Comparison of ENCODE assay signal across 23 cellular contexts in the genomic region with DNA sequence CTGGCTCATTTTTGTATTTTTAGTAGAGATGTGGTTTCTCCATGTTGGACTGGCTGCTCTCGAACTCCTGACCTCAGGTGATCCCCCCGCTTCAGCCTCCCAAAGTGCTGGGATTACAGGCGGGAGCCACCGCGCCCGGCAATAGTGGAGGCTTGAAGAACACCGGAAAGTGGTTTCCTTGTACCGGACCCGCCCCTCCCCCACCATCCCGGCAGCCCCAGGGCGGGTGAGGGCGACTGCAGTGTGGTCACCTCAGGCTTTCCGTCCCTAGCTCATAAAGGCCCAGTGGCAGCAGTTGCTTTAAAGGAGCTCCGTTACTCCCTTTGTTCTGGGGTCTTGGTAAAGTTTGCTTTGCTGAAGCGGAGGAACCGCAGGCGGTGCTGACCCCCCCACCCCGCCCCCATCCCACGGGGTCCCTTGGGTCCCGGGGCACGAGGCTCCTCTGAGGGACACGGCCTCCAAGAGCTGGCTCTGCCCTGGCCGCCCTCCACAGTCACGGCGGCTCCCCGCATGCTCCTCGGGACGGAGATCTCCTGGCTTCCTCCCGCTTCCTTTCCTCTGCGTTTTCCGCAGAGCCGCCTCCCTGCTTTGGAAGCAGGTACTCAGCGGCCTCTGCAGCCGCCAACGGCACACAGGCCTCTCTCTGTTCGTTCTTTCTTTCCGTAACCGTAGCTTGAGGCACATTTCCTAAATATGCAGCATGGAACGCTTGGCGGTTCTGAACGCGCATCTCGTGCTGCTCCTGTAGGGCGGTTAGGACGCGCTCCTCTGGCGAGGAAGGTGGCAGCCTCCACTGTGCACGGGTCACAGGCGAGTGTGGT.
DNase-seq lines count a peak whose midpoint lies in the region; ATAC-seq, FAIRE-seq and TF ChIP-seq lines count a peak whose summit lies in the region.
"Had no signal": no experiment of that assay in that cellular context is flagged by ENCODE, and none has a peak within 500 bp of the region (broad histone marks: within the 10 kb centered on the region; RNA-seq: fewer than 3 reads in every experiment).

No MANE protein-coding gene starts in this region.

- H3K4me1 ChIP-seq in H1 (replicated peaks in 1 of 4; ENCODE audit: control insufficient read depth in 3 of 4, insufficient read depth in 4 of 4, low read length in 3 of 4) (peaks cover 5 to 16% (median 8%) of the 10 kb centered on the region in 4 experiments), testis (no peaks in the 10 kb centered on the region)
- H3K4me1 ChIP-seq: BE2C, HAP-1 had no signal

- H2BK15ac ChIP-seq in H1 (ENCODE audit: low read length) = peak overlapping the region; percentile 74; the same call in 1 of the 2 replicates

- no peak overlapping the region for H3K14ac ChIP-seq in H1 (ENCODE audit: insufficient read length)

- H3K9me3 ChIP-seq in T-helper 17 cell (ENCODE audit: control insufficient read depth, low read length, poor library complexity, severe bottlenecking) (no peaks in the 10 kb centered on the region), H1 (ENCODE audit: insufficient read depth in 2 of 2, low read depth in 1 of 2, low read length in 1 of 2) (no peaks in the 10 kb centered on the region; a peak in 1 of 4 replicates), testis (no peaks in the 10 kb centered on the region)
- H3K9me3 ChIP-seq: BE2C, HAP-1 had no signal

- peaks cover 0 to 14% of the 10 kb centered on the region in 2 experiments; a peak in 1 of 4 replicates for H3K79me2 ChIP-seq in H1 (ENCODE audit: control insufficient read depth in 1 of 2, insufficient read depth in 2 of 2, low read length in 2 of 2)

- no peak for ATAC-seq in stimulated activated naive CD8-positive, alpha-beta T cell treated with anti-CD3 and anti-CD28 coated beads, Interleukin-15, Interleukin-2, amounts not matched to agents 100 U/mL and 50 U/mL, for 24 hours
- ATAC-seq in T-helper 17 cell = no peak
- no peak for ATAC-seq in HG02623 (IDR thresholded peaks at IDR 0.05; ENCODE audit: unreplicated experiment)

- no peak overlapping the region for H3K56ac ChIP-seq in H1 (replicated peaks; ENCODE audit: insufficient read length, low read depth, low read length)

- H3K23me2 ChIP-seq in H1 (ENCODE audit: low read depth, low read length) = no peaks in the 10 kb centered on the region

- peaks cover 11% of the 10 kb centered on the region for H3K4me1 Mint-ChIP-seq in stimulated activated naive CD8-positive, alpha-beta T cell treated with anti-CD3 and anti-CD28 coated beads, Interleukin-15, Interleukin-2, amounts not matched to agents 100 ng/mL and 50 ng/mL, for 24 hours (ENCODE audit: low read depth)
- peaks cover 16% of the 10 kb centered on the region for H3K4me1 Mint-ChIP-seq in T-helper 17 cell

- in situ Hi-C loops in KBM-7 (cut with MboI; ENCODE audit: low pct_unique_long_range_greater_than_20kb, low sequenced_read_pairs) = no loop called here

- H3K9ac ChIP-seq in H1 (replicated peaks in 1 of 4; ENCODE audit: extremely low read depth in 1 of 4, low read depth in 3 of 4, low read length in 3 of 4) = no peak overlapping the region

- TF ChIP-seq RAD21 in H1 (IDR thresholded peaks at IDR 0.05 in 1 of 2, conservative IDR thresholded peaks at IDR 0.05 in 1 of 2; ENCODE audit: low read depth in 2 of 2, low read length in 2 of 2) = no peak

- H3K36me3 ChIP-seq in H1 (ENCODE audit: control insufficient read depth in 2 of 4, insufficient read depth in 4 of 4, low read length in 3 of 4) = peaks cover 8 to 53% (median 34%) of the 10 kb centered on the region in 4 experiments; a peak in 7 of 8 replicates
- H3K36me3 ChIP-seq in testis (ENCODE audit: low read depth, missing control alignments) = no peaks in the 10 kb centered on the region
- H3K36me3 ChIP-seq: HAP-1 had no signal

- POLR2A ChIA-PET in H1 (lab: Charles Lee; ENCODE audit: partially characterized antibody) = interaction anchor here (1.0 kb wide), 1 partner anchor 9 kb away, joined by 3 read pairs; no protein-coding TSS in a partner anchor

- TF ChIP-seq CTCF in H1 (IDR thresholded peaks at IDR 0.05; ENCODE audit: control extremely low read depth in 1 of 3, insufficient read depth in 1 of 3, low read depth in 1 of 3, low read length in 3 of 3) (no peak), testis (IDR thresholded peaks at IDR 0.05) (no peak)

- H2BK120ac ChIP-seq in H1 (replicated peaks; ENCODE audit: low read depth, low read length) = no peak overlapping the region

- peak overlapping the region; percentile 75; the same call in 1 of the 2 replicates for H2BK5ac ChIP-seq in H1 (ENCODE audit: low read depth, low read length)

- no peak overlapping the region for H3K23ac ChIP-seq in H1 (ENCODE audit: insufficient read length)

- no peak for FAIRE-seq in H1 (lab: Jason Lieb, UNC)
- FAIRE-seq: GM18507, GM19239 had no signal

- no peak for DNase-seq in stimulated activated naive CD8-positive, alpha-beta T cell treated with anti-CD3 and anti-CD28 coated beads, Interleukin-15, Interleukin-2, amounts not matched to agents 100 U/mL and 50 U/mL, for 24 hours
- DNase-seq in T-helper 17 cell (no peak), H1 (ENCODE audit: low read depth in 1 of 2, low spot score in 2 of 2) (no peak), testis (no peak), KBM-7 (no peak), NCI-H748 (lab: John Stamatoyannopoulos, UW; ENCODE audit: unreplicated experiment) (no peak)
- DNase-seq: BE2C; CD4-positive, CD25-positive, alpha-beta regulatory T cell; COR-L47; GDM1; NCI-H1105; NCI-H146; NCI-H2029; NCI-H2227 treated with DMSO at 0.1 percent for 48 hours; NCI-H510A; NCI-H748 treated with DMSO at 0.1 percent for 48 hours had no signal

- H3K18ac ChIP-seq in H1 (ENCODE audit: extremely low read depth, low read length) = no peak overlapping the region

- H3K27ac ChIP-seq in H1 (ENCODE audit: low read depth, low read length) (no peak overlapping the region), testis (no peak overlapping the region)
- H3K27ac ChIP-seq: HL-60, RWPE1 had no signal

- H3K36me3 Mint-ChIP-seq in stimulated activated naive CD8-positive, alpha-beta T cell treated with anti-CD3 and anti-CD28 coated beads, Interleukin-15, Interleukin-2, amounts not matched to agents 100 ng/mL and 50 ng/mL, for 24 hours (ENCODE audit: low read depth) = peaks cover 37% of the 10 kb centered on the region
- peaks cover 3% of the 10 kb centered on the region for H3K36me3 Mint-ChIP-seq in T-helper 17 cell (ENCODE audit: low read depth)

- CTCF ChIA-PET in H1 (lab: Charles Lee; ENCODE audit: partially characterized antibody) = interaction anchor here (0.7 kb wide), 1 partner anchor 404 kb away, joined by 3 read pairs; no protein-coding TSS in a partner anchor

- peaks cover 17% of the 10 kb centered on the region for H3K79me1 ChIP-seq in H1 (ENCODE audit: low read depth, low read length)

- no peak overlapping the region for H4K5ac ChIP-seq in H1 (ENCODE audit: insufficient read length, low read depth, low read length)

- no peak overlapping the region for H4K91ac ChIP-seq in H1 (replicated peaks; ENCODE audit: insufficient read length, low read length)

- no peaks in the 10 kb centered on the region for H3K9me3 Mint-ChIP-seq in stimulated activated naive CD8-positive, alpha-beta T cell treated with anti-CD3 and anti-CD28 coated beads, Interleukin-15, Interleukin-2, amounts not matched to agents 100 ng/mL and 50 ng/mL, for 24 hours
- H3K9me3 Mint-ChIP-seq: CD4-positive, CD25-positive, alpha-beta regulatory T cell had no signal

- no peaks in the 10 kb centered on the region for H3K27me3 Mint-ChIP-seq in stimulated activated naive CD8-positive, alpha-beta T cell treated with anti-CD3 and anti-CD28 coated beads, Interleukin-15, Interleukin-2, amounts not matched to agents 100 ng/mL and 50 ng/mL, for 24 hours
- no peaks in the 10 kb centered on the region for H3K27me3 Mint-ChIP-seq in T-helper 17 cell
- H3K27me3 Mint-ChIP-seq: CD4-positive, CD25-positive, alpha-beta regulatory T cell had no signal

- 0 out of 2 replicates have a peak overlapping the region, but pooled peaks have one; percentile 0 for H4K8ac ChIP-seq in H1 (ENCODE audit: extremely low read depth, insufficient read depth, low read length)

- no peak overlapping the region for H3K4me2 ChIP-seq in H1 (ENCODE audit: insufficient read depth in 1 of 2, low read depth in 2 of 2, low read length in 2 of 2)

- H3K4me3 ChIP-seq in H1 (ENCODE audit: extremely low read depth in 1 of 4, insufficient read depth in 2 of 4, low read depth in 3 of 4, low read length in 4 of 4) (no peak overlapping the region), testis (peak overlapping the region; percentile 18 to 48)
- H3K4me3 ChIP-seq: HAP-1 had no signal

- H2AFZ ChIP-seq in H1 (ENCODE audit: low read length) = no peak overlapping the region

- H3K27ac Mint-ChIP-seq in stimulated activated naive CD8-positive, alpha-beta T cell treated with anti-CD3 and anti-CD28 coated beads, Interleukin-15, Interleukin-2, amounts not matched to agents 100 ng/mL and 50 ng/mL, for 24 hours = peak overlapping the region; percentile 61
- H3K27ac Mint-ChIP-seq in T-helper 17 cell = no peak overlapping the region

- TF ChIP-seq EP300 in H1 (IDR thresholded peaks at IDR 0.05; ENCODE audit: borderline replicate concordance in 1 of 2, low read depth in 2 of 2, low read length in 2 of 2) = no peak

- no peak overlapping the region for H2BK20ac ChIP-seq in H1 (ENCODE audit: low read length)

- peaks cover 7 to 9% of the 10 kb centered on the region in 2 experiments for H4K20me1 ChIP-seq in H1 (replicated peaks in 1 of 2; ENCODE audit: control insufficient read depth in 1 of 2, insufficient read depth in 2 of 2, low read length in 2 of 2)

- WGBS in H1 (ENCODE audit: extremely low coverage in 1 of 2, insufficient coverage in 1 of 2, insufficient read length in 1 of 2, insufficient replicate concordance in 2 of 2, low coverage in 1 of 2, low lambda C conversion rate in 2 of 2, missing lambda C conversion rate in 1 of 2), 2 experiments = 95% methylated on average over 34 of the region's 49 CpGs; no CpG with 5 or more reads in 1 of the 2 experiments
- WGBS in testis, 2 donors = 51 to 80% methylated on average over 39 to 49 of the region's 49 CpGs

- intact Hi-C loops in testis (cut with DNase I; ENCODE audit: low total_unique reads) = no loop called here

- TF ChIP-seq POLR2A in H1 (IDR thresholded peaks at IDR 0.05; ENCODE audit: control extremely low read depth in 1 of 2, low read depth in 2 of 2, low read length in 2 of 2) (no peak), testis (IDR thresholded peaks at IDR 0.05) (no peak)

- H3K4ac ChIP-seq in H1 (replicated peaks; ENCODE audit: insufficient read length, low read depth, low read length) = no peak overlapping the region

- H3K27me3 ChIP-seq in H1 (replicated peaks in 1 of 4; ENCODE audit: control insufficient read depth in 3 of 4, extremely low read depth in 1 of 4, insufficient read depth in 3 of 4, low read length in 3 of 4) = no peaks in the 10 kb centered on the region
- H3K27me3 ChIP-seq in testis = no peaks in the 10 kb centered on the region
- H3K27me3 ChIP-seq: BE2C had no signal

- no peak overlapping the region for H3K4me3 Mint-ChIP-seq in stimulated activated naive CD8-positive, alpha-beta T cell treated with anti-CD3 and anti-CD28 coated beads, Interleukin-15, Interleukin-2, amounts not matched to agents 100 ng/mL and 50 ng/mL, for 24 hours
- H3K4me3 Mint-ChIP-seq in T-helper 17 cell = peak overlapping the region; percentile 75
- H3K4me3 Mint-ChIP-seq: CD4-positive, CD25-positive, alpha-beta regulatory T cell had no signal

- no peak overlapping the region for H2BK12ac ChIP-seq in H1 (ENCODE audit: low read depth, low read length)

- H2AK5ac ChIP-seq in H1 (ENCODE audit: low read depth, low read length) = 0 out of 2 replicates have a peak overlapping the region, but pooled peaks have one; percentile 65

Comparison
In these comparisons a context has a peak if more than half of its experiments do, and no peak if none do; other contexts are left out.
1. H3K4me3 ChIP-seq: peak in testis (2 of 2); none in H1 (0 of 4).